18 cellular contexts compared by ENCODE assay signal in genomic region chr4:76550966-76551780, GRCh38.
A peak's percentile ranks its signal among the peaks of the same experiment; 100 is the strongest.
DNase-seq lines count a peak whose midpoint lies in the region; ATAC-seq and TF ChIP-seq lines count a peak whose summit lies in the region.
"Had no signal": no experiment of that assay in that cellular context is flagged by ENCODE, and none has a peak within 500 bp of the region (broad histone marks: within the 10 kb centered on the region; RNA-seq: fewer than 3 reads in every experiment).

No MANE protein-coding gene starts in this region.

- peak overlapping the region; percentile 66 for H2BK5ac ChIP-seq in mesenchymal stem cell (ENCODE audit: low read depth, low read length, poor library complexity, severe bottlenecking)

- H2AK5ac ChIP-seq in mesenchymal stem cell (ENCODE audit: low read length, severe bottlenecking), result peak overlapping the region; percentile 92

- peak overlapping the region in 1 of 2 experiments; percentile 30 for H3K14ac ChIP-seq in mesenchymal stem cell (ENCODE audit: low read length in 2 of 2)

- H3K27me3 ChIP-seq in MG63 (no peaks in the 10 kb centered on the region), mesenchymal stem cell (ENCODE audit: control insufficient read depth in 1 of 2, insufficient read depth in 1 of 2, low read length in 2 of 2) (no peaks in the 10 kb centered on the region)

- H2BK120ac ChIP-seq in mesenchymal stem cell (ENCODE audit: low read depth, low read length), result no peak overlapping the region

- peak overlapping the region in 1 of 2 experiments; percentile 59 for H2BK12ac ChIP-seq in mesenchymal stem cell (ENCODE audit: low read length in 2 of 2)

- no peak overlapping the region for H4K8ac ChIP-seq in mesenchymal stem cell (ENCODE audit: low read length)

- 56% methylated on average over 5 of the region's 8 CpGs for WGBS in mesenchymal stem cell

- H3K9me3 ChIP-seq in MG63 (no peaks in the 10 kb centered on the region), mesenchymal stem cell (ENCODE audit: control insufficient read depth, low read length) (no peaks in the 10 kb centered on the region)

- H3K4me3 ChIP-seq in MG63 (no peak overlapping the region), mesenchymal stem cell (ENCODE audit: insufficient read depth in 1 of 2, low read depth in 1 of 2, low read length in 2 of 2) (no peak overlapping the region), coronary artery (no peak overlapping the region)

- peak overlapping the region in 1 of 2 experiments; percentile 60 for H3K18ac ChIP-seq in mesenchymal stem cell (ENCODE audit: low read depth in 1 of 2, low read length in 2 of 2)

- DNase-seq in COLO829 (ENCODE audit: low spot score) (peak; percentile 79), MG63 (peak; percentile 21), mesenchymal stem cell (peak; percentile 70), G401 (ENCODE audit: low spot score) (no peak), LoVo (ENCODE audit: low spot score) (no peak), coronary artery (ENCODE audit: low spot score) (no peak)
- DNase-seq: 8988T; activated CD4-positive, alpha-beta T cell treated with anti-CD3 and anti-CD28 coated beads, Interleukin-2, amount 50 U/mL, for 4 hours; aorta; hippocampal formation; NCI-H1417 treated with DMSO at 0.1 percent for 48 hours; NCI-H446; NCI-H774; stimulated activated CD4-positive, alpha-beta T cell treated with anti-CD3 and anti-CD28 coated beads, Interleukin-4, amount 100 ng/mL, for 4 hours; stimulated activated naive B cell treated with anti-CD40 and anti-IgM and Interleukin-4, amounts not matched to agents 10 μg/mL and 1 μg/mL and 100 μg/mL, for 72 hours had no signal

- no peak overlapping the region for H4K91ac ChIP-seq in mesenchymal stem cell (ENCODE audit: low read length)

- H2BK15ac ChIP-seq in mesenchymal stem cell (ENCODE audit: low read depth, poor library complexity, severe bottlenecking), result no peak overlapping the region

- H3K9ac ChIP-seq in mesenchymal stem cell (ENCODE audit: low read length), result no peak overlapping the region

- H3K23ac ChIP-seq in mesenchymal stem cell (ENCODE audit: low read length in 2 of 2), result no peak overlapping the region

- H2AFZ ChIP-seq in mesenchymal stem cell (ENCODE audit: low read depth, low read length), result no peak overlapping the region

- TF ChIP-seq CTCF in VCaP (conservative IDR thresholded peaks at IDR 0.05) (no peak), coronary artery (IDR thresholded peaks at IDR 0.05) (no peak)

- peak overlapping the region; percentile 29 for H3K27ac ChIP-seq in VCaP
- H3K27ac ChIP-seq in mesenchymal stem cell (ENCODE audit: low read length, poor library complexity, severe bottlenecking), result peak overlapping the region; percentile 70
- H3K27ac ChIP-seq in coronary artery, result no peak overlapping the region

- H3K4me2 ChIP-seq in mesenchymal stem cell (ENCODE audit: low read length, poor library complexity, severe bottlenecking), result no peak overlapping the region

- no peak overlapping the region for H3K4ac ChIP-seq in mesenchymal stem cell (ENCODE audit: low read depth in 1 of 2, low read length in 2 of 2)

- H3K79me1 ChIP-seq in mesenchymal stem cell (replicated peaks; ENCODE audit: low read length, poor library complexity, severe bottlenecking), result no peaks in the 10 kb centered on the region

- H3K36me3 ChIP-seq in MG63, result no peaks in the 10 kb centered on the region
- no peaks in the 10 kb centered on the region for H3K36me3 ChIP-seq in mesenchymal stem cell (ENCODE audit: control insufficient read depth in 1 of 2, insufficient read depth in 2 of 2, low read depth in 1 of 2, low read length in 2 of 2)

- in situ Hi-C loops in G401 (cut with HindIII; ENCODE audit: low sequenced_read_pairs), result no loop called here

- no peak for ATAC-seq in GM19455 (IDR thresholded peaks at IDR 0.05; ENCODE audit: unreplicated experiment)
- ATAC-seq: sciatic nerve; stimulated activated naive B cell treated with anti-CD40 and anti-IgM and Interleukin-4, amounts not matched to agents 10 μg/mL and 1 μg/mL and 100 μg/mL, for 72 hours had no signal

- H3K4me1 ChIP-seq in mesenchymal stem cell (ENCODE audit: control insufficient read depth, insufficient read depth, low read depth, low read length), result peaks cover 14% of the 10 kb centered on the region

Comparison
In these comparisons a context has a peak if more than half of its experiments do, and no peak if none do; other contexts are left out.
1. DNase-seq: peak in COLO829 (single experiment), MG63 (single experiment) and mesenchymal stem cell (single experiment); none in G401 (single experiment), LoVo (single experiment) and coronary artery (single experiment).
2. H3K27ac ChIP-seq: peak in VCaP (single experiment) and mesenchymal stem cell (single experiment); none in coronary artery (0 of 2).